Comparison of ENCODE assay signal across 16 cellular contexts in genomic region chr1:181583598-181583997, GRCh38.
DNase-seq lines count a peak whose midpoint lies in the region; ATAC-seq, FAIRE-seq and TF ChIP-seq lines count a peak whose summit lies in the region.
"Had no signal": no experiment of that assay in that cellular context is flagged by ENCODE, and none has a peak within 500 bp of the region (broad histone marks: within the 10 kb centered on the region; RNA-seq: fewer than 3 reads in every experiment).

No MANE protein-coding gene starts in this region.

- no peaks in the 10 kb centered on the region for H3K79me2 ChIP-seq in hepatocyte

- no peaks in the 10 kb centered on the region for H3K9me2 ChIP-seq in hepatocyte (replicated peaks; ENCODE audit: insufficient read depth)

- H3K27me3 ChIP-seq in Panc1 (ENCODE audit: control insufficient read depth, insufficient read depth, low read length) (no peaks in the 10 kb centered on the region; the same call in 1 of the 2 replicates), hepatocyte (no peaks in the 10 kb centered on the region)
- H3K27me3 ChIP-seq: ascending aorta, gastroesophageal sphincter had no signal

- H2AFZ ChIP-seq in hepatocyte: no peak overlapping the region

- H3K4me3 Mint-ChIP-seq in nephron progenitor cell: no peak overlapping the region
- H3K4me3 Mint-ChIP-seq: activated CD4-positive, alpha-beta T cell treated with anti-CD3 and anti-CD28 coated beads for 36 hours; activated T-cell treated with anti-CD3 and anti-CD28 coated beads, Interleukin-2, amount 50 U/mL, for 72 hours; stimulated activated memory B cell treated with anti-CD40 and anti-IgM and Interleukin-4, amounts not matched to agents 10 μg/mL and 1 μg/mL and 100 μg/mL, for 72 hours; T-cell had no signal

- ATAC-seq in Panc1 (no peak), GM21825 (IDR thresholded peaks at IDR 0.05; ENCODE audit: unreplicated experiment) (no peak), sciatic nerve (no peak)
- ATAC-seq: activated CD4-positive, alpha-beta T cell treated with anti-CD3 and anti-CD28 coated beads for 36 hours; activated T-cell treated with anti-CD3 and anti-CD28 coated beads, Interleukin-2, amount 50 U/mL, for 72 hours; gastroesophageal sphincter; stimulated activated memory B cell treated with anti-CD40 and anti-IgM and Interleukin-4, amounts not matched to agents 10 μg/mL and 1 μg/mL and 100 μg/mL, for 72 hours; T-cell had no signal

- H3K36me3 ChIP-seq in Panc1 (ENCODE audit: control insufficient read depth, insufficient read depth, low read length) (no peaks in the 10 kb centered on the region), hepatocyte (replicated peaks; ENCODE audit: insufficient read depth, low read depth) (no peaks in the 10 kb centered on the region)
- H3K36me3 ChIP-seq: ascending aorta, gastroesophageal sphincter had no signal

- peaks cover 25% of the 10 kb centered on the region for H3K4me1 Mint-ChIP-seq in nephron progenitor cell
- H3K4me1 Mint-ChIP-seq: activated CD4-positive, alpha-beta T cell treated with anti-CD3 and anti-CD28 coated beads for 36 hours; stimulated activated memory B cell treated with anti-CD40 and anti-IgM and Interleukin-4, amounts not matched to agents 10 μg/mL and 1 μg/mL and 100 μg/mL, for 72 hours; T-cell had no signal

- TF ChIP-seq CTCF in D721Med (IDR thresholded peaks at IDR 0.05; ENCODE audit: insufficient read depth, missing control alignments): peak; percentile 4
- TF ChIP-seq CTCF in Panc1 (IDR thresholded peaks at IDR 0.05): peak; percentile 16; the same call in 1 of the 2 replicates
- TF ChIP-seq CTCF in hepatocyte (IDR thresholded peaks at IDR 0.05; ENCODE audit: poor library complexity): peak; percentile 47
- TF ChIP-seq CTCF in nephron progenitor cell (IDR thresholded peaks at IDR 0.05): peak; percentile 29
- TF ChIP-seq CTCF in GM13976 (IDR thresholded peaks at IDR 0.05; ENCODE audit: borderline replicate concordance, control extremely low read depth, extremely low read depth, insufficient read depth, missing control alignments): no peak

- no peak for DNase-seq in D721Med (ENCODE audit: insufficient read length, low spot score)
- no peak for DNase-seq in Panc1 (ENCODE audit: low read depth, low spot score)
- DNase-seq in hepatocyte (ENCODE audit: low spot score): peak; percentile 64
- DNase-seq in nephron progenitor cell: no peak
- no peak for DNase-seq in NCI-H1694 (lab: John Stamatoyannopoulos, UW)
- no peak for DNase-seq in sciatic nerve (ENCODE audit: low spot score)
- no peak for DNase-seq in GM13976 (ENCODE audit: low spot score)
- DNase-seq: activated CD4-positive, alpha-beta T cell treated with anti-CD3 and anti-CD28 coated beads for 36 hours; activated T-cell treated with anti-CD3 and anti-CD28 coated beads, Interleukin-2, amount 50 U/mL, for 72 hours; C1 segment of cervical spinal cord; stimulated activated CD4-positive, alpha-beta T cell treated with anti-CD3 and anti-CD28 coated beads, Interleukin-2, amount 100 ng/mL, for 48 hours; T-cell had no signal

- CTCF ChIA-PET in Panc1 (lab: Charles Lee): no interaction called here

- no peaks in the 10 kb centered on the region for H3K36me3 Mint-ChIP-seq in nephron progenitor cell (ENCODE audit: low read depth)
- H3K36me3 Mint-ChIP-seq: stimulated activated memory B cell treated with anti-CD40 and anti-IgM and Interleukin-4, amounts not matched to agents 10 μg/mL and 1 μg/mL and 100 μg/mL, for 72 hours; T-cell had no signal

- no peak overlapping the region for H3K4me2 ChIP-seq in hepatocyte

- no peak for FAIRE-seq in D721Med (lab: Jason Lieb, UNC)

- intact Hi-C loops in Panc1 (cut with micrococcal nuclease; ENCODE audit: unreplicated experiment) (no loop called here), sciatic nerve (cut with DNase I) (no loop called here)

- H3K9me3 Mint-ChIP-seq in nephron progenitor cell: no peaks in the 10 kb centered on the region
- H3K9me3 Mint-ChIP-seq: activated T-cell treated with anti-CD3 and anti-CD28 coated beads, Interleukin-2, amount 50 U/mL, for 72 hours; stimulated activated memory B cell treated with anti-CD40 and anti-IgM and Interleukin-4, amounts not matched to agents 10 μg/mL and 1 μg/mL and 100 μg/mL, for 72 hours; T-cell had no signal

- peaks cover 4% of the 10 kb centered on the region for H3K27me3 Mint-ChIP-seq in nephron progenitor cell (ENCODE audit: low read depth, poor library complexity)
- H3K27me3 Mint-ChIP-seq: activated CD4-positive, alpha-beta T cell treated with anti-CD3 and anti-CD28 coated beads for 36 hours; stimulated activated memory B cell treated with anti-CD40 and anti-IgM and Interleukin-4, amounts not matched to agents 10 μg/mL and 1 μg/mL and 100 μg/mL, for 72 hours had no signal

- in situ Hi-C loops in Panc1 (cut with HindIII; ENCODE audit: low pct_unique_long_range_greater_than_20kb, low sequenced_read_pairs): no loop called here
- in situ Hi-C loops in GM13976 (cut with MboI; ENCODE audit: low sequenced_read_pairs, unreplicated experiment): no loop called here

- POLR2A ChIA-PET in Panc1 (lab: Charles Lee): no interaction called here

- H3K27ac Mint-ChIP-seq in nephron progenitor cell: no peak overlapping the region
- H3K27ac Mint-ChIP-seq: activated CD4-positive, alpha-beta T cell treated with anti-CD3 and anti-CD28 coated beads for 36 hours; activated T-cell treated with anti-CD3 and anti-CD28 coated beads, Interleukin-2, amount 50 U/mL, for 72 hours; stimulated activated memory B cell treated with anti-CD40 and anti-IgM and Interleukin-4, amounts not matched to agents 10 μg/mL and 1 μg/mL and 100 μg/mL, for 72 hours; T-cell had no signal

- BruUV-seq in Panc1 (replicated peaks; lab: Mats Ljungman, UMichigan): no TSS peak

- 31% methylated on average over 3 of the region's 3 CpGs for WGBS in hepatocyte (ENCODE audit: low lambda C conversion rate, missing lambda C conversion rate)

- H3K4me3 ChIP-seq in Panc1 (ENCODE audit: low read depth in 2 of 2, low read length in 2 of 2): no peak overlapping the region
- H3K4me3 ChIP-seq in hepatocyte: no peak overlapping the region
- H3K4me3 ChIP-seq: ascending aorta, gastroesophageal sphincter had no signal

- H3K27ac ChIP-seq in Panc1 (ENCODE audit: low read length): no peak overlapping the region
- no peak overlapping the region for H3K27ac ChIP-seq in hepatocyte
- H3K27ac ChIP-seq: ascending aorta, gastroesophageal sphincter had no signal

- H3K4me1 ChIP-seq in Panc1 (ENCODE audit: control insufficient read depth, insufficient read depth, low read length) (no peaks in the 10 kb centered on the region), hepatocyte (ENCODE audit: insufficient read depth) (peaks cover 6% of the 10 kb centered on the region)
- H3K4me1 ChIP-seq: ascending aorta had no signal

- no peaks in the 10 kb centered on the region for H4K20me1 ChIP-seq in hepatocyte (ENCODE audit: insufficient read depth, poor library complexity, severe bottlenecking)

- no peaks in the 10 kb centered on the region for H3K9me3 ChIP-seq in Panc1 (ENCODE audit: control insufficient read depth, insufficient read depth, low read depth, low read length)
- H3K9me3 ChIP-seq in hepatocyte (ENCODE audit: low read depth): no peaks in the 10 kb centered on the region
- H3K9me3 ChIP-seq: ascending aorta, gastroesophageal sphincter had no signal
